1 cellular context compared by ENCODE assay signal in the genomic region with DNA sequence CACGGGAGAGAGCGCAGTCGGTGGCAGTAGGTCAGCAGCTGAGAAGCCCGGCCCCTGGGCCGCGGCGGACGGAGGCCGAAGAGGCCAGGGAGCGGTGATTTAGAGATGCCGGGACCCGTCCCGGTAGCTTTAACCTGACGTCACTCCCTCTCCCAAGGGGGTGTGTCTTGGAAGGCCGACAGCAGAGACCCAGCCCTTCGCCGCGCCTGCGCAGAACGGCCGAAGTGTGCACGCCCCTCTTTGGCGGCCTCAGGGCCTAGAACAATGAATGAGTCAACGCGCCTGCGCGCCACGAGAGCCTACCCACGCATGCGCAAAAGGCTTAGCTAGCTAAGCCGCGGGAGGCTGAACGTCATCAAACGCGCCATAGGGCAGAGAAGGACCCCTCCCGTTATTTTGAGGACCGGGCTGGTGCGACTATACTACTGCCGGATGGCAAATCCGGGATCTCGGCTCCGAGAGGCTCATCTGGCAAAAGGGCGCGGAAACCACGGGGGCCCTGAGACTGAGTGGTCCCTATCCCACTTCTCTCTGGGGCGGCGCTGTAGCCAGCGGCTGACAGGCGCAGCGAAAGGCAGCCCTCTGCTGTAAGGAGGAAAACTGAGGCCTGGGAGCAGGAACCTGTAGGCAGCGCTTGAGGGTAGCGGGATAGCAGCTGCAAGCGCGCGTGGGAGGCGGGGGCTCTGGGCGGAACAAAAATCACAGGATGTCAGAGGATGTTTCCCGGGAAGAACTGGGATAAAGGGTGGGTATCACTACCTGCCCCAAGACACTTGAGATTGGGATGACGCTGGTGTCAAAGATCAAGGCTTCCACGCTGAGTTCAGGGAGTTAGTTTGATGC.
TF ChIP-seq lines count a peak whose summit lies in the region.

A gene with protein sequence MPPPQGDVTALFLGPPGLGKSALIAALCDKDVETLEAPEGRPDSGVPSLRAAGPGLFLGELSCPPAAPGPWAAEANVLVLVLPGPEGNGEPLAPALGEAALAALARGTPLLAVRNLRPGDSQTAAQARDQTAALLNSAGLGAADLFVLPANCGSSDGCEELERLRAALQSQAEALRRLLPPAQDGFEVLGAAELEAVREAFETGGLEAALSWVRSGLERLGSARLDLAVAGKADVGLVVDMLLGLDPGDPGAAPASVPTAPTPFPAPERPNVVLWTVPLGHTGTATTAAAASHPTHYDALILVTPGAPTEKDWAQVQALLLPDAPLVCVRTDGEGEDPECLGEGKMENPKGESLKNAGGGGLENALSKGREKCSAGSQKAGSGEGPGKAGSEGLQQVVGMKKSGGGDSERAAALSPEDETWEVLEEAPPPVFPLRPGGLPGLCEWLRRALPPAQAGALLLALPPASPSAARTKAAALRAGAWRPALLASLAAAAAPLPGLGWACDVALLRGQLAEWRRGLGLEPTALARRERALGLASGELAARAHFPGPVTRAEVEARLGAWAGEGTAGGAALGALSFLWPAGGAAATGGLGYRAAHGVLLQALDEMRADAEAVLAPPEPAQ (minus strand): TSS at position 136 of the 843 bp plus-strand sequence. CDS start 796 bp downstream, outside the sequence.
A gene with protein sequence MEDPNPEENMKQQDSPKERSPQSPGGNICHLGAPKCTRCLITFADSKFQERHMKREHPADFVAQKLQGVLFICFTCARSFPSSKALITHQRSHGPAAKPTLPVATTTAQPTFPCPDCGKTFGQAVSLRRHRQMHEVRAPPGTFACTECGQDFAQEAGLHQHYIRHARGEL (plus strand): TSS at position 597 of the 843 bp plus-strand sequence. CDS start 514 bp downstream, outside the sequence.

TF ChIP-seq in WTC11, 78 proteins besides CTCF, POLR2A, EP300 and RAD21 (continued from another document and continues in another):
- TF ChIP-seq, protein P1, sequence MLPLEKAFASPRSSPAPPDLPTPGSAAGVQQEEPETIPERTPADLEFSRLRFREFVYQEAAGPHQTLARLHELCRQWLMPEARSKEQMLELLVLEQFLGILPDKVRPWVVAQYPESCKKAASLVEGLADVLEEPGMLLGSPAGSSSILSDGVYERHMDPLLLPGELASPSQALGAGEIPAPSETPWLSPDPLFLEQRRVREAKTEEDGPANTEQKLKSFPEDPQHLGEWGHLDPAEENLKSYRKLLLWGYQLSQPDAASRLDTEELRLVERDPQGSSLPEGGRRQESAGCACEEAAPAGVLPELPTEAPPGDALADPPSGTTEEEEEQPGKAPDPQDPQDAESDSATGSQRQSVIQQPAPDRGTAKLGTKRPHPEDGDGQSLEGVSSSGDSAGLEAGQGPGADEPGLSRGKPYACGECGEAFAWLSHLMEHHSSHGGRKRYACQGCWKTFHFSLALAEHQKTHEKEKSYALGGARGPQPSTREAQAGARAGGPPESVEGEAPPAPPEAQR (CRISPR knock-in tag; IDR thresholded peaks at IDR 0.05): no peak
- TF ChIP-seq NR3C1 (CRISPR knock-in tag; conservative IDR thresholded peaks at IDR 0.05; ENCODE audit: low read depth) (no peak), ETV6 (CRISPR knock-in tag; IDR thresholded peaks at IDR 0.05) (no peak), NFATC4 (CRISPR knock-in tag; IDR thresholded peaks at IDR 0.05) (no peak), TCF7 (CRISPR knock-in tag; IDR thresholded peaks at IDR 0.05; ENCODE audit: low read depth) (no peak), TP53 (CRISPR knock-in tag; IDR thresholded peaks at IDR 0.05) (no peak), MXD4 (CRISPR knock-in tag; IDR thresholded peaks at IDR 0.05; ENCODE audit: borderline replicate concordance) (no peak), EMX1 (CRISPR knock-in tag; IDR thresholded peaks at IDR 0.05) (no peak), FOXJ3 (CRISPR knock-in tag; IDR thresholded peaks at IDR 0.05; ENCODE audit: borderline replicate concordance) (no peak), ZNF219 (CRISPR knock-in tag; IDR thresholded peaks at IDR 0.05; ENCODE audit: borderline replicate concordance) (no peak), PRRX2 (CRISPR knock-in tag; IDR thresholded peaks at IDR 0.05) (no peak), CREM (CRISPR knock-in tag; IDR thresholded peaks at IDR 0.05) (peak; percentile 98), ZBTB21 (CRISPR knock-in tag; IDR thresholded peaks at IDR 0.05; ENCODE audit: borderline replicate concordance) (no peak), GABPB1 (CRISPR knock-in tag; IDR thresholded peaks at IDR 0.05) (peak; percentile 35)
- TF ChIP-seq, protein P2, sequence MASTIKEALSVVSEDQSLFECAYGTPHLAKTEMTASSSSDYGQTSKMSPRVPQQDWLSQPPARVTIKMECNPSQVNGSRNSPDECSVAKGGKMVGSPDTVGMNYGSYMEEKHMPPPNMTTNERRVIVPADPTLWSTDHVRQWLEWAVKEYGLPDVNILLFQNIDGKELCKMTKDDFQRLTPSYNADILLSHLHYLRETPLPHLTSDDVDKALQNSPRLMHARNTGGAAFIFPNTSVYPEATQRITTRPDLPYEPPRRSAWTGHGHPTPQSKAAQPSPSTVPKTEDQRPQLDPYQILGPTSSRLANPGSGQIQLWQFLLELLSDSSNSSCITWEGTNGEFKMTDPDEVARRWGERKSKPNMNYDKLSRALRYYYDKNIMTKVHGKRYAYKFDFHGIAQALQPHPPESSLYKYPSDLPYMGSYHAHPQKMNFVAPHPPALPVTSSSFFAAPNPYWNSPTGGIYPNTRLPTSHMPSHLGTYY (CRISPR knock-in tag; IDR thresholded peaks at IDR 0.05): no peak
- TF ChIP-seq, protein P3, sequence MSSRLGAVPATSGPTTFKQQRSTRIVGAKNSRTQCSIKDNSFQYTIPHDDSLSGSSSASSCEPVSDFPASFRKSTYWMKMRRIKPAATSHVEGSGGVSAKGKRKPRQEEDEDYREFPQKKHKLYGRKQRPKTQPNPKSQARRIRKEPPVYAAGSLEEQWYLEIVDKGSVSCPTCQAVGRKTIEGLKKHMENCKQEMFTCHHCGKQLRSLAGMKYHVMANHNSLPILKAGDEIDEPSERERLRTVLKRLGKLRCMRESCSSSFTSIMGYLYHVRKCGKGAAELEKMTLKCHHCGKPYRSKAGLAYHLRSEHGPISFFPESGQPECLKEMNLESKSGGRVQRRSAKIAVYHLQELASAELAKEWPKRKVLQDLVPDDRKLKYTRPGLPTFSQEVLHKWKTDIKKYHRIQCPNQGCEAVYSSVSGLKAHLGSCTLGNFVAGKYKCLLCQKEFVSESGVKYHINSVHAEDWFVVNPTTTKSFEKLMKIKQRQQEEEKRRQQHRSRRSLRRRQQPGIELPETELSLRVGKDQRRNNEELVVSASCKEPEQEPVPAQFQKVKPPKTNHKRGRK (CRISPR knock-in tag; IDR thresholded peaks at IDR 0.05; ENCODE audit: borderline replicate concordance): no peak
- TF ChIP-seq, protein P4, sequence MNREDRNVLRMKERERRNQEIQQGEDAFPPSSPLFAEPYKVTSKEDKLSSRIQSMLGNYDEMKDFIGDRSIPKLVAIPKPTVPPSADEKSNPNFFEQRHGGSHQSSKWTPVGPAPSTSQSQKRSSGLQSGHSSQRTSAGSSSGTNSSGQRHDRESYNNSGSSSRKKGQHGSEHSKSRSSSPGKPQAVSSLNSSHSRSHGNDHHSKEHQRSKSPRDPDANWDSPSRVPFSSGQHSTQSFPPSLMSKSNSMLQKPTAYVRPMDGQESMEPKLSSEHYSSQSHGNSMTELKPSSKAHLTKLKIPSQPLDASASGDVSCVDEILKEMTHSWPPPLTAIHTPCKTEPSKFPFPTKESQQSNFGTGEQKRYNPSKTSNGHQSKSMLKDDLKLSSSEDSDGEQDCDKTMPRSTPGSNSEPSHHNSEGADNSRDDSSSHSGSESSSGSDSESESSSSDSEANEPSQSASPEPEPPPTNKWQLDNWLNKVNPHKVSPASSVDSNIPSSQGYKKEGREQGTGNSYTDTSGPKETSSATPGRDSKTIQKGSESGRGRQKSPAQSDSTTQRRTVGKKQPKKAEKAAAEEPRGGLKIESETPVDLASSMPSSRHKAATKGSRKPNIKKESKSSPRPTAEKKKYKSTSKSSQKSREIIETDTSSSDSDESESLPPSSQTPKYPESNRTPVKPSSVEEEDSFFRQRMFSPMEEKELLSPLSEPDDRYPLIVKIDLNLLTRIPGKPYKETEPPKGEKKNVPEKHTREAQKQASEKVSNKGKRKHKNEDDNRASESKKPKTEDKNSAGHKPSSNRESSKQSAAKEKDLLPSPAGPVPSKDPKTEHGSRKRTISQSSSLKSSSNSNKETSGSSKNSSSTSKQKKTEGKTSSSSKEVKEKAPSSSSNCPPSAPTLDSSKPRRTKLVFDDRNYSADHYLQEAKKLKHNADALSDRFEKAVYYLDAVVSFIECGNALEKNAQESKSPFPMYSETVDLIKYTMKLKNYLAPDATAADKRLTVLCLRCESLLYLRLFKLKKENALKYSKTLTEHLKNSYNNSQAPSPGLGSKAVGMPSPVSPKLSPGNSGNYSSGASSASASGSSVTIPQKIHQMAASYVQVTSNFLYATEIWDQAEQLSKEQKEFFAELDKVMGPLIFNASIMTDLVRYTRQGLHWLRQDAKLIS (CRISPR knock-in tag; IDR thresholded peaks at IDR 0.05; ENCODE audit: borderline replicate concordance): no peak
- TF ChIP-seq, protein P5, sequence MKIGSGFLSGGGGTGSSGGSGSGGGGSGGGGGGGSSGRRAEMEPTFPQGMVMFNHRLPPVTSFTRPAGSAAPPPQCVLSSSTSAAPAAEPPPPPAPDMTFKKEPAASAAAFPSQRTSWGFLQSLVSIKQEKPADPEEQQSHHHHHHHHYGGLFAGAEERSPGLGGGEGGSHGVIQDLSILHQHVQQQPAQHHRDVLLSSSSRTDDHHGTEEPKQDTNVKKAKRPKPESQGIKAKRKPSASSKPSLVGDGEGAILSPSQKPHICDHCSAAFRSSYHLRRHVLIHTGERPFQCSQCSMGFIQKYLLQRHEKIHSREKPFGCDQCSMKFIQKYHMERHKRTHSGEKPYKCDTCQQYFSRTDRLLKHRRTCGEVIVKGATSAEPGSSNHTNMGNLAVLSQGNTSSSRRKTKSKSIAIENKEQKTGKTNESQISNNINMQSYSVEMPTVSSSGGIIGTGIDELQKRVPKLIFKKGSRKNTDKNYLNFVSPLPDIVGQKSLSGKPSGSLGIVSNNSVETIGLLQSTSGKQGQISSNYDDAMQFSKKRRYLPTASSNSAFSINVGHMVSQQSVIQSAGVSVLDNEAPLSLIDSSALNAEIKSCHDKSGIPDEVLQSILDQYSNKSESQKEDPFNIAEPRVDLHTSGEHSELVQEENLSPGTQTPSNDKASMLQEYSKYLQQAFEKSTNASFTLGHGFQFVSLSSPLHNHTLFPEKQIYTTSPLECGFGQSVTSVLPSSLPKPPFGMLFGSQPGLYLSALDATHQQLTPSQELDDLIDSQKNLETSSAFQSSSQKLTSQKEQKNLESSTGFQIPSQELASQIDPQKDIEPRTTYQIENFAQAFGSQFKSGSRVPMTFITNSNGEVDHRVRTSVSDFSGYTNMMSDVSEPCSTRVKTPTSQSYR (CRISPR knock-in tag; IDR thresholded peaks at IDR 0.05): no peak
- TF ChIP-seq, protein P6, sequence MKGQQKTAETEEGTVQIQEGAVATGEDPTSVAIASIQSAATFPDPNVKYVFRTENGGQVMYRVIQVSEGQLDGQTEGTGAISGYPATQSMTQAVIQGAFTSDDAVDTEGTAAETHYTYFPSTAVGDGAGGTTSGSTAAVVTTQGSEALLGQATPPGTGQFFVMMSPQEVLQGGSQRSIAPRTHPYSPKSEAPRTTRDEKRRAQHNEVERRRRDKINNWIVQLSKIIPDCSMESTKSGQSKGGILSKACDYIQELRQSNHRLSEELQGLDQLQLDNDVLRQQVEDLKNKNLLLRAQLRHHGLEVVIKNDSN (CRISPR knock-in tag; IDR thresholded peaks at IDR 0.05): no peak
- TF ChIP-seq, protein P7, sequence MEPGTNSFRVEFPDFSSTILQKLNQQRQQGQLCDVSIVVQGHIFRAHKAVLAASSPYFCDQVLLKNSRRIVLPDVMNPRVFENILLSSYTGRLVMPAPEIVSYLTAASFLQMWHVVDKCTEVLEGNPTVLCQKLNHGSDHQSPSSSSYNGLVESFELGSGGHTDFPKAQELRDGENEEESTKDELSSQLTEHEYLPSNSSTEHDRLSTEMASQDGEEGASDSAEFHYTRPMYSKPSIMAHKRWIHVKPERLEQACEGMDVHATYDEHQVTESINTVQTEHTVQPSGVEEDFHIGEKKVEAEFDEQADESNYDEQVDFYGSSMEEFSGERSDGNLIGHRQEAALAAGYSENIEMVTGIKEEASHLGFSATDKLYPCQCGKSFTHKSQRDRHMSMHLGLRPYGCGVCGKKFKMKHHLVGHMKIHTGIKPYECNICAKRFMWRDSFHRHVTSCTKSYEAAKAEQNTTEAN (CRISPR knock-in tag; IDR thresholded peaks at IDR 0.05): no peak
- TF ChIP-seq, protein P8, sequence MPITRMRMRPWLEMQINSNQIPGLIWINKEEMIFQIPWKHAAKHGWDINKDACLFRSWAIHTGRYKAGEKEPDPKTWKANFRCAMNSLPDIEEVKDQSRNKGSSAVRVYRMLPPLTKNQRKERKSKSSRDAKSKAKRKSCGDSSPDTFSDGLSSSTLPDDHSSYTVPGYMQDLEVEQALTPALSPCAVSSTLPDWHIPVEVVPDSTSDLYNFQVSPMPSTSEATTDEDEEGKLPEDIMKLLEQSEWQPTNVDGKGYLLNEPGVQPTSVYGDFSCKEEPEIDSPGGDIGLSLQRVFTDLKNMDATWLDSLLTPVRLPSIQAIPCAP (CRISPR knock-in tag; IDR thresholded peaks at IDR 0.05): 0 out of 2 replicates have a peak, but pooled peaks have one; percentile 23
- TF ChIP-seq, protein P9, sequence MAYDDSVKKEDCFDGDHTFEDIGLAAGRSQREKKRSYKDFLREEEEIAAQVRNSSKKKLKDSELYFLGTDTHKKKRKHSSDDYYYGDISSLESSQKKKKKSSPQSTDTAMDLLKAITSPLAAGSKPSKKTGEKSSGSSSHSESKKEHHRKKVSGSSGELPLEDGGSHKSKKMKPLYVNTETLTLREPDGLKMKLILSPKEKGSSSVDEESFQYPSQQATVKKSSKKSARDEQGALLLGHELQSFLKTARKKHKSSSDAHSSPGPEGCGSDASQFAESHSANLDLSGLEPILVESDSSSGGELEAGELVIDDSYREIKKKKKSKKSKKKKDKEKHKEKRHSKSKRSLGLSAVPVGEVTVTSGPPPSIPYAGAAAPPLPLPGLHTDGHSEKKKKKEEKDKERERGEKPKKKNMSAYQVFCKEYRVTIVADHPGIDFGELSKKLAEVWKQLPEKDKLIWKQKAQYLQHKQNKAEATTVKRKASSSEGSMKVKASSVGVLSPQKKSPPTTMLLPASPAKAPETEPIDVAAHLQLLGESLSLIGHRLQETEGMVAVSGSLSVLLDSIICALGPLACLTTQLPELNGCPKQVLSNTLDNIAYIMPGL (CRISPR knock-in tag; IDR thresholded peaks at IDR 0.05): no peak; the same call in 1 of the 2 replicates
- TF ChIP-seq, protein P10, sequence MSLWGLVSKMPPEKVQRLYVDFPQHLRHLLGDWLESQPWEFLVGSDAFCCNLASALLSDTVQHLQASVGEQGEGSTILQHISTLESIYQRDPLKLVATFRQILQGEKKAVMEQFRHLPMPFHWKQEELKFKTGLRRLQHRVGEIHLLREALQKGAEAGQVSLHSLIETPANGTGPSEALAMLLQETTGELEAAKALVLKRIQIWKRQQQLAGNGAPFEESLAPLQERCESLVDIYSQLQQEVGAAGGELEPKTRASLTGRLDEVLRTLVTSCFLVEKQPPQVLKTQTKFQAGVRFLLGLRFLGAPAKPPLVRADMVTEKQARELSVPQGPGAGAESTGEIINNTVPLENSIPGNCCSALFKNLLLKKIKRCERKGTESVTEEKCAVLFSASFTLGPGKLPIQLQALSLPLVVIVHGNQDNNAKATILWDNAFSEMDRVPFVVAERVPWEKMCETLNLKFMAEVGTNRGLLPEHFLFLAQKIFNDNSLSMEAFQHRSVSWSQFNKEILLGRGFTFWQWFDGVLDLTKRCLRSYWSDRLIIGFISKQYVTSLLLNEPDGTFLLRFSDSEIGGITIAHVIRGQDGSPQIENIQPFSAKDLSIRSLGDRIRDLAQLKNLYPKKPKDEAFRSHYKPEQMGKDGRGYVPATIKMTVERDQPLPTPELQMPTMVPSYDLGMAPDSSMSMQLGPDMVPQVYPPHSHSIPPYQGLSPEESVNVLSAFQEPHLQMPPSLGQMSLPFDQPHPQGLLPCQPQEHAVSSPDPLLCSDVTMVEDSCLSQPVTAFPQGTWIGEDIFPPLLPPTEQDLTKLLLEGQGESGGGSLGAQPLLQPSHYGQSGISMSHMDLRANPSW (CRISPR knock-in tag; conservative IDR thresholded peaks at IDR 0.05; ENCODE audit: low read depth): no peak
